In the genomic region with DNA sequence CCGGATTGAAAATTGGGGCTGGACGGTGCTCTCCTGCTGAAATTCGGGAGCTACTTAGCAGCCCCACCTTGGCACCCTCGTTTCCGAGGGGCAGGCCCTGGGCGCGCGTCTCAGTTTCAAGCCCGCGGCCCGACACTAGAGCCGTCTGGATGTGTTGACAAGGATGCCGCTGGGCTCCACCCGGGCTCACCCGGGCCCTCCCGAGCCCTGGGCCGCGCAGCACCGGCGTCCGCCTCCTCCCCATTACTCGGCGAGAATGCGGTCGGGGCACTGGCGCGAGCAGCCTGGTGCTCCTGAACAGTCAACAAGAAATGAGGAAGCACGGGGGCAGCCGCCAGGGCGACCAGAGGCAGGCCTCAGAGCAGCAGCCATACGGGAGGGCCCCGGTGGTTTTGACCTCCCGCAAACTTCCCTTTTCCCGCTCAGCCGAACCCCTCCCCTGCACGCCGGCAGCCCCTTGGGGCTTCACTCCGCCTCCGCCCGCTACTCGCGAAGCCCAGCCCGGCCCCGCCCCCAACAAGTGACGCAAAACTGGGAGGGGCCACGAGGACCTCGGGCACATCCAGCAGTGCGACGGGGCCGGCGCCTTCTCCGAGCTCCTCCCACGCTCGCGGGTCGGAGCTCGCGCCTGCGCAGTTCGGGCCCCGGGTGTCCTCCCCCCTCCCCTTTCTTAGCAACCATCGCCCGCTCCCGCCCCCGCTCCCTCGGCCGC, we compare ENCODE assay signal across 1 cellular context.
TF ChIP-seq lines count a peak whose summit lies in the region.

No MANE protein-coding gene starts in this region.

TF ChIP-seq in HepG2, 621 proteins besides CTCF, POLR2A, EP300 and RAD21 (continued from another document and continues in another):
- TF ChIP-seq ETV5 (CRISPR knock-in tag; IDR thresholded peaks at IDR 0.05; ENCODE audit: borderline replicate concordance): peak; percentile 69
- TF ChIP-seq NR2F2 (IDR thresholded peaks at IDR 0.05; ENCODE audit: borderline replicate concordance, low read depth): no peak
- no peak for TF ChIP-seq ZFP36 (IDR thresholded peaks at IDR 0.05; ENCODE audit: borderline replicate concordance, low read depth, low read length, partially characterized antibody)
- 0 out of 2 replicates have a peak, but pooled peaks have one; percentile 59 for TF ChIP-seq ZBTB1 (CRISPR knock-in tag; IDR thresholded peaks at IDR 0.05; ENCODE audit: borderline replicate concordance)
- TF ChIP-seq EED (CRISPR knock-in tag; IDR thresholded peaks at IDR 0.05): peak; percentile 49; the same call in 1 of the 2 replicates
- TF ChIP-seq ZNF260 (CRISPR knock-in tag; IDR thresholded peaks at IDR 0.05; ENCODE audit: borderline replicate concordance, low read depth): no peak
- TF ChIP-seq JUNB (CRISPR knock-in tag; IDR thresholded peaks at IDR 0.05; ENCODE audit: borderline replicate concordance): no peak
- TF ChIP-seq SAFB2 (CRISPR knock-in tag; IDR thresholded peaks at IDR 0.05; ENCODE audit: borderline replicate concordance, low read depth): no peak; the same call in 1 of the 2 replicates
- no peak for TF ChIP-seq HMG20A (CRISPR knock-in tag; IDR thresholded peaks at IDR 0.05; ENCODE audit: borderline replicate concordance)
- no peak for TF ChIP-seq RFX1 (IDR thresholded peaks at IDR 0.05)
- TF ChIP-seq ZNF326 (CRISPR knock-in tag; IDR thresholded peaks at IDR 0.05; ENCODE audit: borderline replicate concordance): 0 out of 2 replicates have a peak, but pooled peaks have one; percentile 1
- TF ChIP-seq, protein P1, sequence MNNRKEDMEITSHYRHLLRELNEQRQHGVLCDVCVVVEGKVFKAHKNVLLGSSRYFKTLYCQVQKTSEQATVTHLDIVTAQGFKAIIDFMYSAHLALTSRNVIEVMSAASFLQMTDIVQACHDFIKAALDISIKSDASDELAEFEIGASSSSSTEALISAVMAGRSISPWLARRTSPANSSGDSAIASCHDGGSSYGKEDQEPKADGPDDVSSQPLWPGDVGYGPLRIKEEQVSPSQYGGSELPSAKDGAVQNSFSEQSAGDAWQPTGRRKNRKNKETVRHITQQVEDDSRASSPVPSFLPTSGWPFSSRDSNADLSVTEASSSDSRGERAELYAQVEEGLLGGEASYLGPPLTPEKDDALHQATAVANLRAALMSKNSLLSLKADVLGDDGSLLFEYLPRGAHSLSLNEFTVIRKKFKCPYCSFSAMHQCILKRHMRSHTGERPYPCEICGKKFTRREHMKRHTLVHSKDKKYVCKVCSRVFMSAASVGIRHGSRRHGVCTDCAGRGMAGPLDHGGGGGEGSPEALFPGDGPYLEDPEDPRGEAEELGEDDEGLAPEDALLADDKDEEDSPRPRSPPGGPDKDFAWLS (CRISPR knock-in tag; IDR thresholded peaks at IDR 0.05; ENCODE audit: borderline replicate concordance): no peak
- peak; percentile 62 for TF ChIP-seq ELF1 (CRISPR knock-in tag; IDR thresholded peaks at IDR 0.05)
- TF ChIP-seq ZBTB7B (CRISPR knock-in tag; IDR thresholded peaks at IDR 0.05): peak; percentile 87
- no peak for TF ChIP-seq MEIS1 (CRISPR knock-in tag; IDR thresholded peaks at IDR 0.05; ENCODE audit: borderline replicate concordance)
- peak; percentile 78; the same call in 1 of the 2 replicates for TF ChIP-seq ZNF674 (CRISPR knock-in tag; IDR thresholded peaks at IDR 0.05; ENCODE audit: low read depth)
- TF ChIP-seq, protein P2, sequence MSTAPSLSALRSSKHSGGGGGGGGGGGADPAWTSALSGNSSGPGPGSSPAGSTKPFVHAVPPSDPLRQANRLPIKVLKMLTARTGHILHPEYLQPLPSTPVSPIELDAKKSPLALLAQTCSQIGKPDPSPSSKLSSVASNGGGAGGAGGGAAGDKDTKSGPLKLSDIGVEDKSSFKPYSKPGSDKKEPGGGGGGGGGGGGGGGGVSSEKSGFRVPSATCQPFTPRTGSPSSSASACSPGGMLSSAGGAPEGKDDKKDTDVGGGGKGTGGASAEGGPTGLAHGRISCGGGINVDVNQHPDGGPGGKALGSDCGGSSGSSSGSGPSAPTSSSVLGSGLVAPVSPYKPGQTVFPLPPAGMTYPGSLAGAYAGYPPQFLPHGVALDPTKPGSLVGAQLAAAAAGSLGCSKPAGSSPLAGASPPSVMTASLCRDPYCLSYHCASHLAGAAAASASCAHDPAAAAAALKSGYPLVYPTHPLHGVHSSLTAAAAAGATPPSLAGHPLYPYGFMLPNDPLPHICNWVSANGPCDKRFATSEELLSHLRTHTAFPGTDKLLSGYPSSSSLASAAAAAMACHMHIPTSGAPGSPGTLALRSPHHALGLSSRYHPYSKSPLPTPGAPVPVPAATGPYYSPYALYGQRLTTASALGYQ (CRISPR knock-in tag; IDR thresholded peaks at IDR 0.05): 0 out of 2 replicates have a peak, but pooled peaks have one; percentile 49
- TF ChIP-seq, protein P3, sequence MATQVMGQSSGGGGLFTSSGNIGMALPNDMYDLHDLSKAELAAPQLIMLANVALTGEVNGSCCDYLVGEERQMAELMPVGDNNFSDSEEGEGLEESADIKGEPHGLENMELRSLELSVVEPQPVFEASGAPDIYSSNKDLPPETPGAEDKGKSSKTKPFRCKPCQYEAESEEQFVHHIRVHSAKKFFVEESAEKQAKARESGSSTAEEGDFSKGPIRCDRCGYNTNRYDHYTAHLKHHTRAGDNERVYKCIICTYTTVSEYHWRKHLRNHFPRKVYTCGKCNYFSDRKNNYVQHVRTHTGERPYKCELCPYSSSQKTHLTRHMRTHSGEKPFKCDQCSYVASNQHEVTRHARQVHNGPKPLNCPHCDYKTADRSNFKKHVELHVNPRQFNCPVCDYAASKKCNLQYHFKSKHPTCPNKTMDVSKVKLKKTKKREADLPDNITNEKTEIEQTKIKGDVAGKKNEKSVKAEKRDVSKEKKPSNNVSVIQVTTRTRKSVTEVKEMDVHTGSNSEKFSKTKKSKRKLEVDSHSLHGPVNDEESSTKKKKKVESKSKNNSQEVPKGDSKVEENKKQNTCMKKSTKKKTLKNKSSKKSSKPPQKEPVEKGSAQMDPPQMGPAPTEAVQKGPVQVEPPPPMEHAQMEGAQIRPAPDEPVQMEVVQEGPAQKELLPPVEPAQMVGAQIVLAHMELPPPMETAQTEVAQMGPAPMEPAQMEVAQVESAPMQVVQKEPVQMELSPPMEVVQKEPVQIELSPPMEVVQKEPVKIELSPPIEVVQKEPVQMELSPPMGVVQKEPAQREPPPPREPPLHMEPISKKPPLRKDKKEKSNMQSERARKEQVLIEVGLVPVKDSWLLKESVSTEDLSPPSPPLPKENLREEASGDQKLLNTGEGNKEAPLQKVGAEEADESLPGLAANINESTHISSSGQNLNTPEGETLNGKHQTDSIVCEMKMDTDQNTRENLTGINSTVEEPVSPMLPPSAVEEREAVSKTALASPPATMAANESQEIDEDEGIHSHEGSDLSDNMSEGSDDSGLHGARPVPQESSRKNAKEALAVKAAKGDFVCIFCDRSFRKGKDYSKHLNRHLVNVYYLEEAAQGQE (IDR thresholded peaks at IDR 0.05; ENCODE audit: borderline replicate concordance in 1 of 2, low read depth in 1 of 2, low read length in 2 of 2): 0 out of 4 replicates have a peak, but pooled peaks of 1 of the 2 experiments have one; percentile 32
- TF ChIP-seq, protein P4, sequence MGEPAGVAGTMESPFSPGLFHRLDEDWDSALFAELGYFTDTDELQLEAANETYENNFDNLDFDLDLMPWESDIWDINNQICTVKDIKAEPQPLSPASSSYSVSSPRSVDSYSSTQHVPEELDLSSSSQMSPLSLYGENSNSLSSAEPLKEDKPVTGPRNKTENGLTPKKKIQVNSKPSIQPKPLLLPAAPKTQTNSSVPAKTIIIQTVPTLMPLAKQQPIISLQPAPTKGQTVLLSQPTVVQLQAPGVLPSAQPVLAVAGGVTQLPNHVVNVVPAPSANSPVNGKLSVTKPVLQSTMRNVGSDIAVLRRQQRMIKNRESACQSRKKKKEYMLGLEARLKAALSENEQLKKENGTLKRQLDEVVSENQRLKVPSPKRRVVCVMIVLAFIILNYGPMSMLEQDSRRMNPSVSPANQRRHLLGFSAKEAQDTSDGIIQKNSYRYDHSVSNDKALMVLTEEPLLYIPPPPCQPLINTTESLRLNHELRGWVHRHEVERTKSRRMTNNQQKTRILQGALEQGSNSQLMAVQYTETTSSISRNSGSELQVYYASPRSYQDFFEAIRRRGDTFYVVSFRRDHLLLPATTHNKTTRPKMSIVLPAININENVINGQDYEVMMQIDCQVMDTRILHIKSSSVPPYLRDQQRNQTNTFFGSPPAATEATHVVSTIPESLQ (CRISPR knock-in tag; conservative IDR thresholded peaks at IDR 0.05): 0 out of 2 replicates have a peak, but pooled peaks have one; percentile 89
- peak; percentile 87 for TF ChIP-seq ZNF792 (CRISPR knock-in tag; IDR thresholded peaks at IDR 0.05)
- TF ChIP-seq ISX (CRISPR knock-in tag; conservative IDR thresholded peaks at IDR 0.05): no peak; the same call in 1 of the 2 replicates
- TF ChIP-seq IRF2 (CRISPR knock-in tag; IDR thresholded peaks at IDR 0.05): peak; percentile 60; the same call in 1 of the 2 replicates
- TF ChIP-seq ZNF782 (CRISPR knock-in tag; IDR thresholded peaks at IDR 0.05; ENCODE audit: borderline replicate concordance): peak; percentile 90; the same call in 1 of the 2 replicates
- TF ChIP-seq, protein P5, sequence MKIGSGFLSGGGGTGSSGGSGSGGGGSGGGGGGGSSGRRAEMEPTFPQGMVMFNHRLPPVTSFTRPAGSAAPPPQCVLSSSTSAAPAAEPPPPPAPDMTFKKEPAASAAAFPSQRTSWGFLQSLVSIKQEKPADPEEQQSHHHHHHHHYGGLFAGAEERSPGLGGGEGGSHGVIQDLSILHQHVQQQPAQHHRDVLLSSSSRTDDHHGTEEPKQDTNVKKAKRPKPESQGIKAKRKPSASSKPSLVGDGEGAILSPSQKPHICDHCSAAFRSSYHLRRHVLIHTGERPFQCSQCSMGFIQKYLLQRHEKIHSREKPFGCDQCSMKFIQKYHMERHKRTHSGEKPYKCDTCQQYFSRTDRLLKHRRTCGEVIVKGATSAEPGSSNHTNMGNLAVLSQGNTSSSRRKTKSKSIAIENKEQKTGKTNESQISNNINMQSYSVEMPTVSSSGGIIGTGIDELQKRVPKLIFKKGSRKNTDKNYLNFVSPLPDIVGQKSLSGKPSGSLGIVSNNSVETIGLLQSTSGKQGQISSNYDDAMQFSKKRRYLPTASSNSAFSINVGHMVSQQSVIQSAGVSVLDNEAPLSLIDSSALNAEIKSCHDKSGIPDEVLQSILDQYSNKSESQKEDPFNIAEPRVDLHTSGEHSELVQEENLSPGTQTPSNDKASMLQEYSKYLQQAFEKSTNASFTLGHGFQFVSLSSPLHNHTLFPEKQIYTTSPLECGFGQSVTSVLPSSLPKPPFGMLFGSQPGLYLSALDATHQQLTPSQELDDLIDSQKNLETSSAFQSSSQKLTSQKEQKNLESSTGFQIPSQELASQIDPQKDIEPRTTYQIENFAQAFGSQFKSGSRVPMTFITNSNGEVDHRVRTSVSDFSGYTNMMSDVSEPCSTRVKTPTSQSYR (CRISPR knock-in tag; IDR thresholded peaks at IDR 0.05; ENCODE audit: borderline replicate concordance): peak; percentile 63
- TF ChIP-seq MYNN (CRISPR knock-in tag; IDR thresholded peaks at IDR 0.05; ENCODE audit: low read depth): peak; percentile 79; the same call in 1 of the 2 replicates
- TF ChIP-seq, protein P6, sequence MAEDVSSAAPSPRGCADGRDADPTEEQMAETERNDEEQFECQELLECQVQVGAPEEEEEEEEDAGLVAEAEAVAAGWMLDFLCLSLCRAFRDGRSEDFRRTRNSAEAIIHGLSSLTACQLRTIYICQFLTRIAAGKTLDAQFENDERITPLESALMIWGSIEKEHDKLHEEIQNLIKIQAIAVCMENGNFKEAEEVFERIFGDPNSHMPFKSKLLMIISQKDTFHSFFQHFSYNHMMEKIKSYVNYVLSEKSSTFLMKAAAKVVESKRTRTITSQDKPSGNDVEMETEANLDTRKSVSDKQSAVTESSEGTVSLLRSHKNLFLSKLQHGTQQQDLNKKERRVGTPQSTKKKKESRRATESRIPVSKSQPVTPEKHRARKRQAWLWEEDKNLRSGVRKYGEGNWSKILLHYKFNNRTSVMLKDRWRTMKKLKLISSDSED (CRISPR knock-in tag; IDR thresholded peaks at IDR 0.05): no peak
- TF ChIP-seq ARNTL (CRISPR knock-in tag; IDR thresholded peaks at IDR 0.05): peak; percentile 55; the same call in 1 of the 2 replicates
- TF ChIP-seq, protein P7, sequence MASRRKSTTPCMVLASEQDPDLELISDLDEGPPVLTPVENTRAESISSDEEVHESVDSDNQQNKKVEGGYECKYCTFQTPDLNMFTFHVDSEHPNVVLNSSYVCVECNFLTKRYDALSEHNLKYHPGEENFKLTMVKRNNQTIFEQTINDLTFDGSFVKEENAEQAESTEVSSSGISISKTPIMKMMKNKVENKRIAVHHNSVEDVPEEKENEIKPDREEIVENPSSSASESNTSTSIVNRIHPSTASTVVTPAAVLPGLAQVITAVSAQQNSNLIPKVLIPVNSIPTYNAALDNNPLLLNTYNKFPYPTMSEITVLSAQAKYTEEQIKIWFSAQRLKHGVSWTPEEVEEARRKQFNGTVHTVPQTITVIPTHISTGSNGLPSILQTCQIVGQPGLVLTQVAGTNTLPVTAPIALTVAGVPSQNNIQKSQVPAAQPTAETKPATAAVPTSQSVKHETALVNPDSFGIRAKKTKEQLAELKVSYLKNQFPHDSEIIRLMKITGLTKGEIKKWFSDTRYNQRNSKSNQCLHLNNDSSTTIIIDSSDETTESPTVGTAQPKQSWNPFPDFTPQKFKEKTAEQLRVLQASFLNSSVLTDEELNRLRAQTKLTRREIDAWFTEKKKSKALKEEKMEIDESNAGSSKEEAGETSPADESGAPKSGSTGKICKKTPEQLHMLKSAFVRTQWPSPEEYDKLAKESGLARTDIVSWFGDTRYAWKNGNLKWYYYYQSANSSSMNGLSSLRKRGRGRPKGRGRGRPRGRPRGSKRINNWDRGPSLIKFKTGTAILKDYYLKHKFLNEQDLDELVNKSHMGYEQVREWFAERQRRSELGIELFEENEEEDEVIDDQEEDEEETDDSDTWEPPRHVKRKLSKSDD (CRISPR knock-in tag; IDR thresholded peaks at IDR 0.05; ENCODE audit: low read depth): peak; percentile 65; the same call in 1 of the 2 replicates
- peak; percentile 93 for TF ChIP-seq KAT8 (CRISPR knock-in tag; IDR thresholded peaks at IDR 0.05)
- TF ChIP-seq GABPA (IDR thresholded peaks at IDR 0.05; ENCODE audit: low read depth, low read length): no peak
- peak; percentile 42; the same call in 1 of the 2 replicates for TF ChIP-seq GABPA (CRISPR knock-in tag; IDR thresholded peaks at IDR 0.05; ENCODE audit: low read depth)
- TF ChIP-seq, protein P8, sequence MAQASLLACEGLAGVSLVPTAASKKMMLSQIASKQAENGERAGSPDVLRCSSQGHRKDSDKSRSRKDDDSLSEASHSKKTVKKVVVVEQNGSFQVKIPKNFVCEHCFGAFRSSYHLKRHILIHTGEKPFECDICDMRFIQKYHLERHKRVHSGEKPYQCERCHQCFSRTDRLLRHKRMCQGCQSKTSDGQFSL (CRISPR knock-in tag; IDR thresholded peaks at IDR 0.05): no peak
- TF ChIP-seq ZNF3 (CRISPR knock-in tag; IDR thresholded peaks at IDR 0.05): no peak
- TF ChIP-seq ZNF737 (CRISPR knock-in tag; IDR thresholded peaks at IDR 0.05; ENCODE audit: borderline replicate concordance): no peak
